16 cellular contexts compared by ENCODE assay signal in genomic region chr10:93393231-93393630, GRCh38.
"Had no signal": no experiment of that assay in that cellular context is flagged by ENCODE, and none has a peak within 500 bp of the region (broad histone marks: within the 10 kb centered on the region; RNA-seq: fewer than 3 reads in every experiment).

No MANE protein-coding gene starts in this region.

- H3K27ac Mint-ChIP-seq: activated CD4-positive, alpha-beta T cell treated with anti-CD3 and anti-CD28 coated beads, Interleukin-2, amount 10 ng/mL, durations not matched to agents 7 days and 5 days; activated T-helper 1 cell treated with anti-CD3 and anti-CD28 coated beads, Interleukin-12 subunit alpha, Interleukin-12 subunit beta, Interleukin-2, Interleukin-4 antibody, amounts not matched to agents 30 ng/mL and 10 ng/mL and 1 ng/mL, durations not matched to agents 14 hours and 24 hours and 36 hours; endodermal cell; stimulated activated naive CD8-positive, alpha-beta T cell treated with anti-CD3 and anti-CD28 coated beads, Interleukin-15, Interleukin-2, amounts not matched to agents 100 ng/mL and 50 ng/mL, for 24 hours; T-helper 2 cell treated with Interferon-gamma antibody and Interleukin-4, amounts not matched to agents 5 μg/mL and 100 μg/mL, for 36 hours had no signal

- H3K79me2 ChIP-seq: parathyroid adenoma had no signal

- H3K9me3 Mint-ChIP-seq: activated T-helper 1 cell treated with anti-CD3 and anti-CD28 coated beads, Interleukin-12 subunit alpha, Interleukin-12 subunit beta, Interleukin-2, Interleukin-4 antibody, amounts not matched to agents 30 ng/mL and 10 ng/mL and 1 ng/mL, durations not matched to agents 14 hours and 24 hours and 36 hours; endodermal cell; neural crest cell; stimulated activated naive CD8-positive, alpha-beta T cell treated with anti-CD3 and anti-CD28 coated beads, Interleukin-15, Interleukin-2, amounts not matched to agents 100 ng/mL and 50 ng/mL, for 24 hours; T-helper 2 cell treated with Interferon-gamma antibody and Interleukin-4, amounts not matched to agents 5 μg/mL and 100 μg/mL, for 36 hours had no signal

- H3K4me3 ChIP-seq: dorsolateral prefrontal cortex, gastroesophageal sphincter, upper lobe of left lung had no signal

- H3K27me3 ChIP-seq: gastroesophageal sphincter, upper lobe of left lung had no signal

- H3K4me3 Mint-ChIP-seq: activated CD4-positive, alpha-beta T cell treated with anti-CD3 and anti-CD28 coated beads, Interleukin-2, amount 10 ng/mL, durations not matched to agents 7 days and 5 days; activated T-helper 1 cell treated with anti-CD3 and anti-CD28 coated beads, Interleukin-12 subunit alpha, Interleukin-12 subunit beta, Interleukin-2, Interleukin-4 antibody, amounts not matched to agents 30 ng/mL and 10 ng/mL and 1 ng/mL, durations not matched to agents 14 hours and 24 hours and 36 hours; endodermal cell; neural crest cell; stimulated activated naive CD8-positive, alpha-beta T cell treated with anti-CD3 and anti-CD28 coated beads, Interleukin-15, Interleukin-2, amounts not matched to agents 100 ng/mL and 50 ng/mL, for 24 hours; T-helper 2 cell treated with Interferon-gamma antibody and Interleukin-4, amounts not matched to agents 5 μg/mL and 100 μg/mL, for 36 hours had no signal

- H3K27ac ChIP-seq: dorsolateral prefrontal cortex, gastroesophageal sphincter, parathyroid adenoma, upper lobe of left lung had no signal

- H3K9me3 ChIP-seq: gastroesophageal sphincter, upper lobe of left lung had no signal

- H2AFZ ChIP-seq: parathyroid adenoma had no signal

- H3K9ac ChIP-seq: parathyroid adenoma had no signal

- H3K27me3 Mint-ChIP-seq: activated CD4-positive, alpha-beta T cell treated with anti-CD3 and anti-CD28 coated beads, Interleukin-2, amount 10 ng/mL, durations not matched to agents 7 days and 5 days; stimulated activated naive CD8-positive, alpha-beta T cell treated with anti-CD3 and anti-CD28 coated beads, Interleukin-15, Interleukin-2, amounts not matched to agents 100 ng/mL and 50 ng/mL, for 24 hours had no signal

- DNase-seq: activated CD4-positive, alpha-beta T cell treated with anti-CD3 and anti-CD28 coated beads, Interleukin-2, amount 10 ng/mL, durations not matched to agents 7 days and 5 days; activated naive CD4-positive, alpha-beta T cell; aorta; dorsolateral prefrontal cortex; endodermal cell; erythroblast; islet precursor cell; mesendoderm; retina; upper lobe of left lung had no signal
